In genomic region chr1:183632964-183633363, GRCh38 we compare ENCODE assay signal across 8 cellular contexts. TPM values are rescaled to one million over a fixed set of nuclear protein-coding genes. Genes with fewer than 3 reads are reported as not detected.
DNase-seq lines count a peak whose midpoint lies in the region; ATAC-seq and TF ChIP-seq lines count a peak whose summit lies in the region.

No MANE protein-coding gene starts in this region.

- CTCF ChIA-PET in BJ (lab: Yijun Ruan, JAX): interaction anchor here (0.6 to 1.2 kb wide), 3 partner anchors 12 to 283 kb away, joined by 3 to 4 read pairs (median 4); no protein-coding TSS in a partner anchor
- CTCF ChIA-PET in naive thymus-derived CD4-positive, alpha-beta T cell (lab: Charles Lee): interaction anchor here (0.9 to 1.9 kb wide), 4 partner anchors 22 to 284 kb away, joined by 3 to 11 read pairs (median 9); no protein-coding TSS in a partner anchor

- peaks cover 0 to 3% (median 0%) of the 10 kb centered on the region in 11 donors for H3K9me3 Mint-ChIP-seq in naive thymus-derived CD4-positive, alpha-beta T cell

- H3K36me3 Mint-ChIP-seq in naive thymus-derived CD4-positive, alpha-beta T cell: peaks cover 10 to 37% (median 20%) of the 10 kb centered on the region in 5 donors

- peak overlapping the region; percentile 92 for H3K27ac ChIP-seq in brain microvascular endothelial cell
- peak overlapping the region; percentile 80 for H3K27ac ChIP-seq in naive thymus-derived CD4-positive, alpha-beta T cell (ENCODE audit: low read depth, low read length)

- peaks cover 35 to 71% (median 61%) of the 10 kb centered on the region in 7 donors for H3K4me1 Mint-ChIP-seq in naive thymus-derived CD4-positive, alpha-beta T cell

- H3K9me3 ChIP-seq in naive thymus-derived CD4-positive, alpha-beta T cell (ENCODE audit: control insufficient read depth in 2 of 3, low read length in 3 of 3): no peaks in the 10 kb centered on the region

- no peak for TF ChIP-seq POLR2A in GM18505 (IDR thresholded peaks at IDR 0.05; ENCODE audit: borderline replicate concordance, extremely low read depth, insufficient read depth, insufficient read length)

- in situ Hi-C loops in brain microvascular endothelial cell (cut with HindIII; ENCODE audit: low pct_ligation_motif_present, low sequenced_read_pairs): no loop called here

- no peaks in the 10 kb centered on the region for H3K27me3 ChIP-seq in BJ (ENCODE audit: control insufficient read depth, insufficient read depth, low read length)
- no peaks in the 10 kb centered on the region for H3K27me3 ChIP-seq in brain microvascular endothelial cell (replicated peaks)
- H3K27me3 ChIP-seq in naive thymus-derived CD4-positive, alpha-beta T cell (ENCODE audit: control insufficient read depth in 2 of 2, insufficient read depth in 2 of 2, low read length in 2 of 2): no peaks in the 10 kb centered on the region

- H3K36me3 ChIP-seq in BJ (ENCODE audit: control insufficient read depth, insufficient read depth, low read length) (peaks cover 2% of the 10 kb centered on the region), brain microvascular endothelial cell (replicated peaks) (peaks cover 30% of the 10 kb centered on the region)
- H3K36me3 ChIP-seq in naive thymus-derived CD4-positive, alpha-beta T cell (ENCODE audit: control insufficient read depth in 2 of 3, insufficient read depth in 3 of 3, low read length in 3 of 3): peaks cover 17 to 23% (median 17%) of the 10 kb centered on the region in 3 experiments

- peaks cover 0 to 14% (median 0%) of the 10 kb centered on the region in 5 donors for H3K27me3 Mint-ChIP-seq in naive thymus-derived CD4-positive, alpha-beta T cell

- intact Hi-C loops in naive thymus-derived CD4-positive, alpha-beta T cell (cut with micrococcal nuclease): loop anchor here (1.0 to 10.0 kb wide), 9 partner anchors 10 to 1932 kb away; partner anchors contain the start of genes C1orf21 (in 1 of the 2) and RGS16 (in 1 of the 2)

- no peak for DNase-seq in BJ (ENCODE audit: low read depth)
- peak; percentile 46 for DNase-seq in HT1080 (ENCODE audit: low read depth)
- no peak for DNase-seq in brain microvascular endothelial cell
- peak in 1 of 9 donors; percentile 10 for DNase-seq in naive thymus-derived CD4-positive, alpha-beta T cell

- H3K27ac Mint-ChIP-seq in naive thymus-derived CD4-positive, alpha-beta T cell: peak overlapping the region; percentile 20 to 99 (median 62)

- peaks cover 19 to 38% of the 10 kb centered on the region in 2 donors for H3K4me1 ChIP-seq in naive thymus-derived CD4-positive, alpha-beta T cell (ENCODE audit: control insufficient read depth in 2 of 2, insufficient read depth in 2 of 2, low read length in 2 of 2)

- POLR2A ChIA-PET in BJ (lab: Charles Lee): interaction anchor here (0.6 kb wide), 1 partner anchor 1991 kb away, joined by 3 read pairs; no protein-coding TSS in a partner anchor
- POLR2A ChIA-PET in naive thymus-derived CD4-positive, alpha-beta T cell (lab: Charles Lee): interaction anchor here (1.1 to 3.0 kb wide), 2 partner anchors 15 to 161 kb away, joined by 3 to 10 read pairs; partner anchors contain the start of gene SMG7

- peak overlapping the region; percentile 89 to 100 (median 100) for H3K4me3 Mint-ChIP-seq in naive thymus-derived CD4-positive, alpha-beta T cell

- peak overlapping the region; percentile 98 for H3K4me3 ChIP-seq in BJ (ENCODE audit: low read depth, low read length)
- H3K4me3 ChIP-seq in brain microvascular endothelial cell (ENCODE audit: low read depth, low read length): peak overlapping the region; percentile 97
- H3K4me3 ChIP-seq in naive thymus-derived CD4-positive, alpha-beta T cell (ENCODE audit: low read length): peak overlapping the region; percentile 94

- TF ChIP-seq CTCF in BJ (IDR thresholded peaks at IDR 0.05; ENCODE audit: insufficient read depth, low read depth, low read length) (no peak), brain microvascular endothelial cell (IDR thresholded peaks at IDR 0.05; ENCODE audit: low read depth, low read length, missing control alignments) (no peak)

- ATAC-seq in naive thymus-derived CD4-positive, alpha-beta T cell: no peak
- ATAC-seq in GM18505 (IDR thresholded peaks at IDR 0.05; ENCODE audit: unreplicated experiment) (no peak), GM19397 (IDR thresholded peaks at IDR 0.05; ENCODE audit: unreplicated experiment) (no peak), GM21528 (IDR thresholded peaks at IDR 0.05; ENCODE audit: low FRiP score, unreplicated experiment) (no peak), HG03045 (IDR thresholded peaks at IDR 0.05; ENCODE audit: unreplicated experiment) (no peak)

RNA-seq across cellular contexts. Expression of gene ARPC5, which starts 2.6 kb away (rescaled TPM):
- 176 and 386 TPM in 2 replicates for polyA plus RNA-seq in BJ (2011; rRNA removed)
- 128 and 142 TPM in 2 replicates for polyA minus RNA-seq in BJ (2011; rRNA and poly(A)+ RNA removed)
- 279 and 293 TPM in 2 replicates for total RNA-seq in HT1080 (2014; rRNA removed; shearing (Covaris generic))
- polyA plus RNA-seq in HT1080 (2015; cell fraction: cytosol; rRNA removed): 214 and 242 TPM in 2 replicates
- 106 and 109 TPM in 2 replicates for polyA plus RNA-seq in HT1080 (2015; cell fraction: nucleus; rRNA removed)
- total RNA-seq in naive thymus-derived CD4-positive, alpha-beta T cell: 100 to 1,000 TPM in 3 of 5 experiments, 10 to 100 TPM in 2; 49.9 to 252 (median 105) TPM
- polyA plus RNA-seq in naive thymus-derived CD4-positive, alpha-beta T cell: 100 to 1,000 TPM; 225 to 525 TPM

RNA-seq across cellular contexts. Expression of gene APOBEC4, which starts 20.2 kb away (rescaled TPM):
- not detected in 2 replicates for polyA plus RNA-seq in BJ (2011; rRNA removed)
- polyA minus RNA-seq in BJ (2011; rRNA and poly(A)+ RNA removed): not detected in 2 replicates
- total RNA-seq in HT1080 (2014; rRNA removed; shearing (Covaris generic)): not detected in 2 replicates
- not detected in 2 replicates for polyA plus RNA-seq in HT1080 (2015; cell fraction: cytosol; rRNA removed)
- not detected in 2 replicates for polyA plus RNA-seq in HT1080 (2015; cell fraction: nucleus; rRNA removed)
- total RNA-seq in naive thymus-derived CD4-positive, alpha-beta T cell: not detected
- polyA plus RNA-seq in naive thymus-derived CD4-positive, alpha-beta T cell: under 1 TPM in 1 of 2 donors, not detected in 1; 0.19 TPM

RNA-seq across cellular contexts. Expression of gene NCF2, which starts 42.7 kb away (rescaled TPM):
- 1.7 and 2.0 TPM in 2 replicates for polyA plus RNA-seq in BJ (2011; rRNA removed)
- polyA minus RNA-seq in BJ (2011; rRNA and poly(A)+ RNA removed): 0.57 TPM in 1 of 2 replicates, not detected in the other
- 4.4 and 5.4 TPM in 2 replicates for total RNA-seq in HT1080 (2014; rRNA removed; shearing (Covaris generic))
- polyA plus RNA-seq in HT1080 (2015; cell fraction: cytosol; rRNA removed): 12.9 and 13.3 TPM in 2 replicates
- 8.4 and 17.5 TPM in 2 replicates for polyA plus RNA-seq in HT1080 (2015; cell fraction: nucleus; rRNA removed)
- total RNA-seq in naive thymus-derived CD4-positive, alpha-beta T cell: 100 to 1,000 TPM in 1 of 5 experiments, 10 to 100 TPM in 2, 1 to 10 TPM in 2; 2.2 to 145 (median 15.2) TPM
- 1 to 10 TPM in 1 of 2 donors, under 1 TPM in 1; 0.43 to 3.8 TPM for polyA plus RNA-seq in naive thymus-derived CD4-positive, alpha-beta T cell
